Comparison of ENCODE assay signal across 10 cellular contexts in genomic region chr5:141199359-141200235, GRCh38. TPM values are rescaled to one million over a fixed set of nuclear protein-coding genes. Genes with fewer than 3 reads are reported as not detected.
DNase-seq lines count a peak whose midpoint lies in the region; ATAC-seq and TF ChIP-seq lines count a peak whose summit lies in the region.
"Had no signal": no experiment of that assay in that cellular context is flagged by ENCODE, and none has a peak within 500 bp of the region (broad histone marks: within the 10 kb centered on the region; RNA-seq: fewer than 3 reads in every experiment).

Gene PCDHB11 (plus strand): TSS chr5:141199627. CDS start chr5:141199775, 148 bp downstream.

- no peaks in the 10 kb centered on the region for H3K27me3 ChIP-seq in HUES64 (ENCODE audit: insufficient read depth, low read length)
- no peaks in the 10 kb centered on the region for H3K27me3 ChIP-seq in PC-3 (ENCODE audit: low read length)
- peaks cover 5% of the 10 kb centered on the region for H3K27me3 ChIP-seq in smooth muscle cell (ENCODE audit: low read depth)

- no TSS peak for BruUV-seq in PC-3 (replicated peaks; lab: Mats Ljungman, UMichigan)

- no peak within 1 kb of the TSS for H3K9ac ChIP-seq in HUES64 (ENCODE audit: low read depth, low read length)
- H3K9ac ChIP-seq in PC-3 (ENCODE audit: low read length): no peak within 1 kb of the TSS
- no peak within 1 kb of the TSS for H3K9ac ChIP-seq in smooth muscle cell (ENCODE audit: low read depth)

- H3F3A ChIP-seq in PC-3 (ENCODE audit: low read length, unreplicated experiment): no peaks in the 10 kb centered on the region
- H3F3A ChIP-seq in smooth muscle cell (ENCODE audit: low read depth): no peaks in the 10 kb centered on the region

- H3K4me1 ChIP-seq in HUES64 (ENCODE audit: insufficient read depth, low read length) (no peaks in the 10 kb centered on the region), PC-3 (ENCODE audit: insufficient read depth, low read length) (no peaks in the 10 kb centered on the region), smooth muscle cell (ENCODE audit: low read depth) (no peaks in the 10 kb centered on the region)

- no peaks in the 10 kb centered on the region for H4K20me1 ChIP-seq in PC-3 (ENCODE audit: low read length)
- H4K20me1 ChIP-seq in smooth muscle cell (ENCODE audit: low read depth): no peaks in the 10 kb centered on the region

- intact Hi-C loops in PC-3 (cut with micrococcal nuclease): no loop called here

- H3K4me2 ChIP-seq in PC-3 (ENCODE audit: low read length) (0 out of 2 replicates have a peak within 1 kb of the TSS, but pooled peaks have one; percentile 18), smooth muscle cell (no peak within 1 kb of the TSS)

- ATAC-seq in PC-3 (no peak), HG02981 (IDR thresholded peaks at IDR 0.05; ENCODE audit: unreplicated experiment) (no peak), HG03469 (IDR thresholded peaks at IDR 0.05; ENCODE audit: unreplicated experiment) (no peak)
- ATAC-seq: activated T-helper 17 cell treated with anti-CD3 and anti-CD28 coated beads, Interleukin-2, amount 50 U/mL, for 72 hours had no signal

- H2AFZ ChIP-seq in PC-3 (ENCODE audit: low read length) (no peak within 1 kb of the TSS; the same call in 1 of the 2 replicates), smooth muscle cell (ENCODE audit: low read depth) (no peak within 1 kb of the TSS)

- H3K36me3 ChIP-seq in HUES64 (ENCODE audit: insufficient read depth, low read length): no peaks in the 10 kb centered on the region
- no peaks in the 10 kb centered on the region for H3K36me3 ChIP-seq in PC-3 (ENCODE audit: low read depth, low read length)
- no peaks in the 10 kb centered on the region for H3K36me3 ChIP-seq in smooth muscle cell (ENCODE audit: low read depth)

- peak; percentile 38 for TF ChIP-seq CTCF in AG09309 (IDR thresholded peaks at IDR 0.05; ENCODE audit: control insufficient read depth, insufficient read depth, low read depth, low read length, missing control alignments)
- TF ChIP-seq CTCF in PC-3 (conservative IDR thresholded peaks at IDR 0.05; ENCODE audit: low read depth, low read length): peak; percentile 45; the same call in 1 of the 2 replicates
- TF ChIP-seq CTCF in smooth muscle cell (IDR thresholded peaks at IDR 0.05; ENCODE audit: borderline replicate concordance, insufficient read depth, poor library complexity, severe bottlenecking): no peak

- no peak for DNase-seq in AG09309 (ENCODE audit: low read depth)
- DNase-seq in PC-3: peak; percentile 37
- peak; percentile 24 for DNase-seq in iPS-NIHi7 (ENCODE audit: extremely low spot score)
- DNase-seq in NCI-H2029 (lab: John Stamatoyannopoulos, UW): no peak
- DNase-seq in smooth muscle cell (lab: John Stamatoyannopoulos, UW; ENCODE audit: unreplicated experiment): no peak
- DNase-seq: NK-92 treated with Interleukin-12 subunit alpha and Interleukin-12 subunit beta, amount 100 ng/mL, for 24 hours had no signal

- POLR2A ChIA-PET in PC-3 (lab: Charles Lee; ENCODE audit: unreplicated experiment): no interaction called here

- no peaks in the 10 kb centered on the region for H3K79me2 ChIP-seq in PC-3 (ENCODE audit: low read length)
- H3K79me2 ChIP-seq in smooth muscle cell (ENCODE audit: low read depth): no peaks in the 10 kb centered on the region

- CTCF ChIA-PET in PC-3 (lab: Charles Lee): interaction anchor here (0.6 kb wide), 1 partner anchor 299 kb away, joined by 4 read pairs; no protein-coding TSS in a partner anchor

- H3K9me2 ChIP-seq in PC-3 (replicated peaks; ENCODE audit: low read length): no peaks in the 10 kb centered on the region

- H3K9me3 ChIP-seq in HUES64 (ENCODE audit: insufficient read depth, low read depth, low read length): peaks cover 22% of the 10 kb centered on the region; the same call in 1 of the 2 replicates
- H3K9me3 ChIP-seq in PC-3 (ENCODE audit: low read length): peaks cover 3% of the 10 kb centered on the region; the same call in 1 of the 2 replicates
- peaks cover 6% of the 10 kb centered on the region for H3K9me3 ChIP-seq in smooth muscle cell (replicated peaks; ENCODE audit: low read depth)

- H3K4me3 ChIP-seq in AG09309 (ENCODE audit: control insufficient read depth, low read depth, low read length) (peak within 1 kb of the TSS; percentile 21), HUES64 (ENCODE audit: low read length) (peak within 1 kb of the TSS; percentile 17; the same call in 1 of the 2 replicates), PC-3 (ENCODE audit: low read length) (no peak within 1 kb of the TSS), smooth muscle cell (no peak within 1 kb of the TSS)

- H3K27ac ChIP-seq in HUES64 (ENCODE audit: low read depth, low read length) (no peak within 1 kb of the TSS), PC-3 (ENCODE audit: low read length) (no peak within 1 kb of the TSS), smooth muscle cell (ENCODE audit: low read depth) (no peak within 1 kb of the TSS)

- WGBS in HUES64: 81% methylated on average over 20 of the region's 21 CpGs
- 67% methylated on average over 21 of the region's 21 CpGs for WGBS in smooth muscle cell (ENCODE audit: low lambda C conversion rate)

RNA-seq across cellular contexts. Expression of gene PCDHB11, which starts in this region (rescaled TPM):
- polyA plus RNA-seq in HUES64 (2013, experiment 1 of 2): 0.50 TPM
- polyA plus RNA-seq in HUES64 (2013, experiment 2 of 2): 0.70 TPM
- total RNA-seq in PC-3 (2014; rRNA removed) (0.40 and 0.69 TPM in 2 replicates), smooth muscle cell (1.8 and 2.1 TPM in 2 replicates)
- 0.61 and 1.7 TPM in 2 replicates for polyA plus RNA-seq in smooth muscle cell
- total RNA-seq: activated T-helper 17 cell treated with anti-CD3 and anti-CD28 coated beads, Interleukin-2, amount 50 U/mL, for 72 hours had no signal

Comparison
In these comparisons a context has a peak if more than half of its experiments do, and no peak if none do; other contexts are left out.
1. Peak in DNase-seq and H3K4me2 ChIP-seq in PC-3; RNA of the gene not detected or under 1 TPM.
2. H3K4me3 ChIP-seq: peak in AG09309 (single experiment) and HUES64 (single experiment); none in PC-3 (single experiment) and smooth muscle cell (single experiment).